ENCODE assay signal across 16 cellular contexts in the genomic region with DNA sequence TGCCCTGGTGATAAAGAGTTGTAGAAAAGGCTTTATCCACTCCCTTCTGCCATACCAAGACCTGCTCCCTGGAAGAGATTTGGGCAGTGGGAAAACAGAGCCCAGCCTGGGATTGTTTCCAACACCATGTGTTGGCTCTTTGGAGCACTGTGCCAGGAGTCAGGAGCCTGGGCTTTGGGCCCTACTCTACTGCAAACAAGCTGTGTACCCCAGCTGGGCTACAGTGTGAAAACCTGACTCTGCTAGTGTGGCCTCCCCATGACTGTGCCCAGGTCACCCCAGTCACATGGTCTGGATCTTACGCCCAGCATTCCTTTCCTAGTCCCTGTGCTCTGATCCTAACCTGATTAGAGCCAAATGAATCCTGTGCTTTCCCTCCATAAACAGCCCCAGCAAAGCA. TPM values are rescaled to one million over a fixed set of nuclear protein-coding genes. Genes with fewer than 3 reads are reported as not detected.
"Had no signal": no experiment of that assay in that cellular context is flagged by ENCODE, and none has a peak within 500 bp of the region (broad histone marks: within the 10 kb centered on the region; RNA-seq: fewer than 3 reads in every experiment).

No MANE protein-coding gene starts in this region.

- H3K4me3 Mint-ChIP-seq: activated CD4-positive, alpha-beta T cell treated with anti-CD3 and anti-CD28 coated beads, Interleukin-2, amount 10 ng/mL, durations not matched to agents 7 days and 5 days; naive B cell; stimulated activated effector memory CD8-positive, alpha-beta T cell treated with anti-CD3 and anti-CD28 coated beads, Interleukin-12 subunit alpha, Interleukin-12 subunit beta, amount 100 ng/mL, for 72 hours; T-helper 1 cell treated with Interleukin-12 subunit alpha and Interleukin-12 subunit beta and Interleukin-4 antibody, amounts not matched to agents 30 μg/mL and 1 μg/mL, for 36 hours had no signal

- H3K4me3 ChIP-seq: adrenal gland, hepatocyte, lung, right lobe of liver, tibial artery had no signal

- H3K4me1 ChIP-seq: adrenal gland, right lobe of liver, tibial artery had no signal

- H3K9me3 Mint-ChIP-seq: activated CD4-positive, alpha-beta T cell treated with anti-CD3 and anti-CD28 coated beads, Interleukin-2, amount 10 ng/mL, durations not matched to agents 7 days and 5 days; stimulated activated effector memory CD8-positive, alpha-beta T cell treated with anti-CD3 and anti-CD28 coated beads, Interleukin-12 subunit alpha, Interleukin-12 subunit beta, amount 100 ng/mL, for 72 hours; T-helper 1 cell treated with Interleukin-12 subunit alpha and Interleukin-12 subunit beta and Interleukin-4 antibody, amounts not matched to agents 30 μg/mL and 1 μg/mL, for 36 hours had no signal

- ATAC-seq: stimulated activated effector memory CD8-positive, alpha-beta T cell treated with anti-CD3 and anti-CD28 coated beads, Interleukin-12 subunit alpha, Interleukin-12 subunit beta, amount 100 ng/mL, for 72 hours had no signal

- H3K27ac ChIP-seq: adrenal gland, neutrophil, right lobe of liver, tibial artery had no signal

- H3K9me3 ChIP-seq: adrenal gland, neutrophil, right lobe of liver, tibial artery had no signal

- H3K27me3 ChIP-seq: adrenal gland, hepatocyte, right lobe of liver had no signal

- H3K36me3 Mint-ChIP-seq: stimulated activated effector memory CD8-positive, alpha-beta T cell treated with anti-CD3 and anti-CD28 coated beads, Interleukin-12 subunit alpha, Interleukin-12 subunit beta, amount 100 ng/mL, for 72 hours had no signal

- H3K36me3 ChIP-seq: adrenal gland, neutrophil, right lobe of liver, tibial artery had no signal

- H3K4me1 Mint-ChIP-seq: activated CD4-positive, alpha-beta T cell treated with anti-CD3 and anti-CD28 coated beads, Interleukin-2, amount 10 ng/mL, durations not matched to agents 7 days and 5 days; naive B cell; stimulated activated effector memory CD8-positive, alpha-beta T cell treated with anti-CD3 and anti-CD28 coated beads, Interleukin-12 subunit alpha, Interleukin-12 subunit beta, amount 100 ng/mL, for 72 hours had no signal

- H3K27ac Mint-ChIP-seq: activated CD4-positive, alpha-beta T cell treated with anti-CD3 and anti-CD28 coated beads, Interleukin-2, amount 10 ng/mL, durations not matched to agents 7 days and 5 days; stimulated activated effector memory CD8-positive, alpha-beta T cell treated with anti-CD3 and anti-CD28 coated beads, Interleukin-12 subunit alpha, Interleukin-12 subunit beta, amount 100 ng/mL, for 72 hours; T-helper 1 cell treated with Interleukin-12 subunit alpha and Interleukin-12 subunit beta and Interleukin-4 antibody, amounts not matched to agents 30 μg/mL and 1 μg/mL, for 36 hours had no signal

- DNase-seq: activated CD4-positive, alpha-beta T cell treated with anti-CD3 and anti-CD28 coated beads, Interleukin-2, amount 10 ng/mL, durations not matched to agents 7 days and 5 days; activated CD4-positive, CD25-positive, alpha-beta regulatory T cell; activated CD8-positive, alpha-beta memory T cell treated with anti-CD3 and anti-CD28 coated beads for 24 hours; activated naive CD4-positive, alpha-beta T cell treated with anti-CD3 and anti-CD28 coated beads, Interleukin-2, amount 50 U/mL, for 16 hours; central memory CD4-positive, alpha-beta T cell; dermis blood vessel endothelial cell; kidney glomerular epithelial cell; naive B cell; right lobe of liver; tibial artery had no signal

RNA-seq across cellular contexts. Expression of a gene that starts 39.3 kb away (rescaled TPM):
- total RNA-seq: activated CD4-positive, alpha-beta T cell treated with anti-CD3 and anti-CD28 coated beads, Interleukin-2, amount 10 ng/mL, durations not matched to agents 7 days and 5 days had no signal
